1 cellular context compared by ENCODE assay signal in the genomic region with DNA sequence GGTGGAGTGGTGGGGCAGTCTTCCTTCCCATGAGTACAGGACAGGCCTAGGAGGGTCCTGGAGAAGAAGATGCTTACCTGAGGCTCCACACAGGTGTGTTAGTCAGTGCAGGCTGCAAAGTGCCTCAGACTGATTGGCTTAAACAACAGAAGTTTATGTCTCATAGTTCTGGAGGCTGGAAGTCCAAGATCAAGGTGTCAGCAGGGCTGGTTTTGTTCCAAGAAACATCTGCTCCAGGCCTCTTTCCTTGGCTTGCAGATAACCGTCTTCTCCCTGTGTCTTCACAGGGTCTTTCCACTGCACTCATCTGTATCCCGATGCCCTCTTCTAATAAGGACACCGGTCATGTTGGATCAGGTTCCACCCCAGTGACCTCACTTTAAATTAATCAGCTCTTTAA.
TF ChIP-seq lines count a peak whose summit lies in the region.

No MANE protein-coding gene starts in this region.

TF ChIP-seq in H1, 55 proteins besides CTCF, POLR2A, EP300 and RAD21:
- TF ChIP-seq E2F6 (IDR thresholded peaks at IDR 0.05) = no peak
- TF ChIP-seq SIRT6 (IDR thresholded peaks at IDR 0.05; ENCODE audit: low read length) = no peak
- TF ChIP-seq BACH1 (IDR thresholded peaks at IDR 0.05; ENCODE audit: low read length) = no peak
- TF ChIP-seq SIX5 (IDR thresholded peaks at IDR 0.05; ENCODE audit: low read depth, low read length) = no peak
- no peak for TF ChIP-seq FOSL1 (IDR thresholded peaks at IDR 0.05; ENCODE audit: insufficient read depth, low read depth, low read length)
- TF ChIP-seq NRF1 (IDR thresholded peaks at IDR 0.05; ENCODE audit: low read depth, low read length) = no peak
- no peak for TF ChIP-seq GTF2F1 (IDR thresholded peaks at IDR 0.05; ENCODE audit: borderline replicate concordance, low read depth, low read length)
- no peak for TF ChIP-seq ZNF274 (IDR thresholded peaks at IDR 0.05; ENCODE audit: borderline replicate concordance, extremely low read depth, low read length)
- no peak for TF ChIP-seq SP1 (IDR thresholded peaks at IDR 0.05; ENCODE audit: low read depth, low read length)
- no peak for TF ChIP-seq POU5F1 (IDR thresholded peaks at IDR 0.05; ENCODE audit: low read depth, low read length)
- no peak for TF ChIP-seq KDM1A (IDR thresholded peaks at IDR 0.05; ENCODE audit: borderline replicate concordance, low read length)
- TF ChIP-seq ATF3 (IDR thresholded peaks at IDR 0.05; ENCODE audit: insufficient read depth, low read depth, low read length) = no peak
- TF ChIP-seq ASH2L (IDR thresholded peaks at IDR 0.05; ENCODE audit: low read length) = no peak
